In genomic region chr1:243601720-243602119, GRCh38 we compare ENCODE assay signal across 32 cellular contexts.
"Had no signal": no experiment of that assay in that cellular context is flagged by ENCODE, and none has a peak within 500 bp of the region (broad histone marks: within the 10 kb centered on the region; RNA-seq: fewer than 3 reads in every experiment).

No MANE protein-coding gene starts in this region.

- DNase-seq: activated B cell treated with CpG ODN at 0.5 μM for 24 hours; activated CD4-positive, alpha-beta T cell treated with anti-CD3 and anti-CD28 coated beads for 48 hours; activated CD4-positive, alpha-beta T cell treated with anti-CD3 and anti-CD28 coated beads, Interleukin-2, amount 50 U/mL, for 1 hour; activated CD4-positive, alpha-beta T cell treated with anti-CD3 and anti-CD28 coated beads, Interleukin-2, amount 50 U/mL, for 48 hours; activated CD8-positive, alpha-beta memory T cell treated with anti-CD3 and anti-CD28 coated beads for 24 hours; activated CD8-positive, alpha-beta T cell treated with anti-CD3 and anti-CD28 coated beads for 36 hours; activated effector memory CD4-positive, alpha-beta T cell treated with Interleukin-2 at 50 U/mL for 16 hours; activated gamma-delta T cell treated with Interleukin-2 at 50 U/mL for 16 hours; activated naive CD4-positive, alpha-beta T cell treated with anti-CD3 and anti-CD28 coated beads for 36 hours; activated naive CD8-positive, alpha-beta T cell treated with anti-CD3 and anti-CD28 coated beads, Interleukin-2, amount 10 ng/mL, durations not matched to agents 7 days and 5 days; activated T-cell treated with anti-CD3 and anti-CD28 coated beads, Interleukin-2, amount 50 U/mL, for 4 hours; dorsolateral prefrontal cortex; effector memory CD4-positive, alpha-beta T cell; endodermal cell; erythroblast; gastrocnemius medialis; glutamatergic neuron; heart left ventricle; hypothalamus; T1000; WERI-Rb-1 had no signal

- H3K36me3 ChIP-seq: breast epithelium, gastrocnemius medialis, WERI-Rb-1 had no signal

- H3K4me1 Mint-ChIP-seq: brain, endodermal cell had no signal

- H3K27ac Mint-ChIP-seq: activated B cell treated with CpG ODN at 0.5 μM for 24 hours; activated CD8-positive, alpha-beta T cell treated with anti-CD3 and anti-CD28 coated beads for 36 hours; activated naive CD4-positive, alpha-beta T cell treated with anti-CD3 and anti-CD28 coated beads for 36 hours; activated naive CD4-positive, alpha-beta T cell treated with anti-CD3 and anti-CD28 coated beads, Interleukin-2, amount 50 U/mL, for 72 hours; activated naive CD8-positive, alpha-beta T cell treated with anti-CD3 and anti-CD28 coated beads, Interleukin-2, amount 10 ng/mL, durations not matched to agents 7 days and 5 days; activated T-helper 17 cell treated with anti-CD3 and anti-CD28 coated beads, Interleukin-2, amount 50 U/mL, for 72 hours; brain; dendritic cell treated with granulocyte-macrophage colony-stimulating factor and Interleukin-4, amounts not matched to agents 40 ng/mL and 50 ng/mL, for 4 days; endodermal cell had no signal

- H3K4me1 ChIP-seq: breast epithelium, esophagus muscularis mucosa, gastrocnemius medialis had no signal

- H3K27ac ChIP-seq: ascending aorta, breast epithelium, coronary artery, dorsolateral prefrontal cortex, esophagus muscularis mucosa, foreskin keratinocyte, gastrocnemius medialis, heart left ventricle, WERI-Rb-1 had no signal

- H3K4me3 Mint-ChIP-seq: activated B cell treated with CpG ODN at 0.5 μM for 24 hours; activated CD8-positive, alpha-beta T cell treated with anti-CD3 and anti-CD28 coated beads for 36 hours; activated naive CD4-positive, alpha-beta T cell treated with anti-CD3 and anti-CD28 coated beads for 36 hours; activated naive CD8-positive, alpha-beta T cell treated with anti-CD3 and anti-CD28 coated beads, Interleukin-2, amount 10 ng/mL, durations not matched to agents 7 days and 5 days; activated T-cell treated with anti-CD3 and anti-CD28 coated beads, Interleukin-2, amount 50 U/mL, for 4 hours; activated T-helper 17 cell treated with anti-CD3 and anti-CD28 coated beads, Interleukin-2, amount 50 U/mL, for 72 hours; brain; central memory CD8-positive, alpha-beta T cell; dendritic cell treated with granulocyte-macrophage colony-stimulating factor and Interleukin-4, amounts not matched to agents 40 ng/mL and 50 ng/mL, for 4 days; endodermal cell had no signal

- ATAC-seq: activated CD4-positive, CD25-positive, alpha-beta regulatory T cell treated with anti-CD3 and anti-CD28 coated beads, Interleukin-2, amount 50 U/mL, for 24 hours; activated CD8-positive, alpha-beta T cell treated with anti-CD3 and anti-CD28 coated beads for 36 hours; activated naive CD4-positive, alpha-beta T cell treated with anti-CD3 and anti-CD28 coated beads, Interleukin-2, amount 50 U/mL, for 72 hours; activated T-cell treated with anti-CD3 and anti-CD28 coated beads, Interleukin-2, amount 50 U/mL, for 4 hours; activated T-helper 17 cell treated with anti-CD3 and anti-CD28 coated beads, Interleukin-2, amount 50 U/mL, for 72 hours; foreskin keratinocyte; gastrocnemius medialis; heart left ventricle had no signal

- H3K27me3 ChIP-seq: ascending aorta, breast epithelium, dorsolateral prefrontal cortex, esophagus muscularis mucosa, foreskin keratinocyte, gastrocnemius medialis, heart left ventricle had no signal

- H3K27me3 Mint-ChIP-seq: activated B cell treated with CpG ODN at 0.5 μM for 24 hours; activated CD8-positive, alpha-beta T cell treated with anti-CD3 and anti-CD28 coated beads for 36 hours; activated naive CD8-positive, alpha-beta T cell treated with anti-CD3 and anti-CD28 coated beads, Interleukin-2, amount 10 ng/mL, durations not matched to agents 7 days and 5 days; activated T-helper 17 cell treated with anti-CD3 and anti-CD28 coated beads, Interleukin-2, amount 50 U/mL, for 72 hours; brain; central memory CD8-positive, alpha-beta T cell; dendritic cell treated with granulocyte-macrophage colony-stimulating factor and Interleukin-4, amounts not matched to agents 40 ng/mL and 50 ng/mL, for 4 days had no signal

- H3K4me3 ChIP-seq: ascending aorta, breast epithelium, coronary artery, dorsolateral prefrontal cortex, esophagus muscularis mucosa, heart left ventricle had no signal
